ENCODE assay signal across 39 cellular contexts in genomic region chr2:240664622-240665021, GRCh38. TPM values are rescaled to one million over a fixed set of nuclear protein-coding genes. Genes with fewer than 3 reads are reported as not detected.
"Had no signal": no experiment of that assay in that cellular context is flagged by ENCODE, and none has a peak within 500 bp of the region (broad histone marks: within the 10 kb centered on the region; RNA-seq: fewer than 3 reads in every experiment).

No MANE protein-coding gene starts in this region.

- H3K4me3 ChIP-seq: MG63 had no signal

- H3K36me3 ChIP-seq: MG63 had no signal

- DNase-seq: Karpas-422, Kasumi-1, MG63, MM.1S, MV-4-11, NCI-H1048, NCI-H1092, NCI-H1092 treated with DMSO at 0.1 percent for 48 hours, NCI-H1105, NCI-H1105 treated with DMSO at 0.1 percent for 48 hours, NCI-H1417, NCI-H1417 treated with DMSO at 0.1 percent for 48 hours, NCI-H1436, NCI-H1436 treated with DMSO at 0.1 percent for 48 hours, NCI-H146, NCI-H1694, NCI-H1694 treated with DMSO at 0.1 percent for 48 hours, NCI-H187, NCI-H187 treated with DMSO at 0.1 percent for 48 hours, NCI-H1930, NCI-H2029, NCI-H2029 treated with DMSO at 0.1 percent for 48 hours, NCI-H2081, NCI-H2081 treated with DMSO at 0.1 percent for 48 hours, NCI-H2107, NCI-H2171, NCI-H2171 treated with DMSO at 0.1 percent for 48 hours, NCI-H2227 treated with DMSO at 0.1 percent for 48 hours, NCI-H226, NCI-H345, NCI-H446, NCI-H446 treated with DMSO at 0.1 percent for 48 hours, NCI-H510A, NCI-H510A treated with DMSO at 0.1 percent for 48 hours, NCI-H524 had no signal

RNA-seq across cellular contexts. Expression of gene AQP12B, which starts 18.1 kb away (rescaled TPM):
- total RNA-seq: LHCN-M2, M059J, MCF 10A, NCI-H460 had no signal

RNA-seq across cellular contexts. Expression of gene AQP12A, which starts 27.0 kb away (rescaled TPM):
- total RNA-seq: LHCN-M2, M059J, MCF 10A, NCI-H460 had no signal
